Comparison of ENCODE assay signal across 15 cellular contexts in genomic region chr16:1154291-1154886, GRCh38. TPM values are rescaled to one million over a fixed set of nuclear protein-coding genes. Genes with fewer than 3 reads are reported as not detected.
DNase-seq lines count a peak whose midpoint lies in the region; ATAC-seq and TF ChIP-seq lines count a peak whose summit lies in the region.
"Had no signal": no experiment of that assay in that cellular context is flagged by ENCODE, and none has a peak within 500 bp of the region (broad histone marks: within the 10 kb centered on the region; RNA-seq: fewer than 3 reads in every experiment).

No MANE protein-coding gene starts in this region.

- intact Hi-C loops in upper lobe of right lung (cut with DNase I): no loop called here

- ATAC-seq in activated naive CD8-positive, alpha-beta T cell treated with anti-CD3 and anti-CD28 coated beads, Interleukin-2, amount 50 U/mL, for 24 hours: no peak
- ATAC-seq in upper lobe of right lung (no peak), GM19452 (IDR thresholded peaks at IDR 0.05; ENCODE audit: unreplicated experiment) (no peak)
- ATAC-seq: K562 had no signal

- H3K27ac ChIP-seq in esophagus (ENCODE audit: low read depth in 2 of 2, low read length in 1 of 2) (peak overlapping the region; percentile 74 to 79), muscle layer of duodenum (ENCODE audit: low read length) (peak overlapping the region; percentile 31), upper lobe of right lung (peak overlapping the region; percentile 24)

- no peaks in the 10 kb centered on the region for H3K36me3 Mint-ChIP-seq in activated naive CD8-positive, alpha-beta T cell
- H3K36me3 Mint-ChIP-seq in activated naive CD8-positive, alpha-beta T cell treated with anti-CD3 and anti-CD28 coated beads, Interleukin-2, amount 50 U/mL, for 24 hours (ENCODE audit: low read depth): no peaks in the 10 kb centered on the region

- H3K36me3 ChIP-seq in esophagus (ENCODE audit: control insufficient read depth in 2 of 2, insufficient read depth in 2 of 2, low read length in 1 of 2) (no peaks in the 10 kb centered on the region), muscle layer of duodenum (ENCODE audit: control insufficient read depth in 1 of 2, insufficient read depth in 2 of 2, low read length in 2 of 2) (no peaks in the 10 kb centered on the region), upper lobe of right lung (no peaks in the 10 kb centered on the region)

- H3K9me3 ChIP-seq in esophagus (ENCODE audit: control insufficient read depth in 2 of 2, insufficient read depth in 1 of 2, low read depth in 1 of 2, low read length in 1 of 2) (peaks cover 0 to 6% of the 10 kb centered on the region in 2 donors), muscle layer of duodenum (ENCODE audit: control insufficient read depth in 1 of 2, low read length in 2 of 2) (no peaks in the 10 kb centered on the region), upper lobe of right lung (no peaks in the 10 kb centered on the region)

- peaks cover 0 to 26% of the 10 kb centered on the region in 2 donors for H3K27me3 ChIP-seq in esophagus (ENCODE audit: control insufficient read depth in 1 of 2, insufficient read depth in 2 of 2, low read length in 2 of 2)
- H3K27me3 ChIP-seq in muscle layer of duodenum (ENCODE audit: low read depth, low read length): peaks cover 7% of the 10 kb centered on the region
- H3K27me3 ChIP-seq in upper lobe of right lung: peaks cover 53% of the 10 kb centered on the region

- H3K4me3 ChIP-seq in esophagus (ENCODE audit: low read depth in 1 of 2, low read length in 2 of 2) (peak overlapping the region; percentile 23 to 40), muscle layer of duodenum (ENCODE audit: low read depth in 1 of 2, low read length in 2 of 2) (peak overlapping the region; percentile 16 to 61), upper lobe of right lung (peak overlapping the region; percentile 19)
- H3K4me3 ChIP-seq: K562 had no signal

- H3K4me3 Mint-ChIP-seq in activated naive CD8-positive, alpha-beta T cell: peak overlapping the region; percentile 53
- no peak overlapping the region for H3K4me3 Mint-ChIP-seq in activated naive CD8-positive, alpha-beta T cell treated with anti-CD3 and anti-CD28 coated beads, Interleukin-2, amount 50 U/mL, for 24 hours

- TF ChIP-seq CTCF in upper lobe of right lung (IDR thresholded peaks at IDR 0.05): no peak

- DNase-seq in activated naive CD8-positive, alpha-beta T cell treated with anti-CD3 and anti-CD28 coated beads, Interleukin-2, amount 50 U/mL, for 24 hours: no peak
- no peak for DNase-seq in upper lobe of right lung
- DNase-seq in superior temporal gyrus (ENCODE audit: extremely low spot score): no peak
- DNase-seq in NCI-H82 (lab: John Stamatoyannopoulos, UW): no peak
- DNase-seq: effector memory CD4-positive, alpha-beta T cell; stimulated activated CD4-positive, alpha-beta T cell treated with anti-CD3 and anti-CD28 coated beads, Interleukin-4, amount 100 ng/mL, for 24 hours; T-helper 2 cell had no signal

- peaks cover 3% of the 10 kb centered on the region for H3K27me3 Mint-ChIP-seq in activated naive CD8-positive, alpha-beta T cell
- peaks cover 11% of the 10 kb centered on the region for H3K27me3 Mint-ChIP-seq in activated naive CD8-positive, alpha-beta T cell treated with anti-CD3 and anti-CD28 coated beads, Interleukin-2, amount 50 U/mL, for 24 hours

- H3K9me3 Mint-ChIP-seq in activated naive CD8-positive, alpha-beta T cell (ENCODE audit: low read depth): no peaks in the 10 kb centered on the region
- H3K9me3 Mint-ChIP-seq in activated naive CD8-positive, alpha-beta T cell treated with anti-CD3 and anti-CD28 coated beads, Interleukin-2, amount 50 U/mL, for 24 hours: no peaks in the 10 kb centered on the region

- H3K4me1 Mint-ChIP-seq in activated naive CD8-positive, alpha-beta T cell (ENCODE audit: low read depth): peaks cover 2% of the 10 kb centered on the region
- H3K4me1 Mint-ChIP-seq in activated naive CD8-positive, alpha-beta T cell treated with anti-CD3 and anti-CD28 coated beads, Interleukin-2, amount 50 U/mL, for 24 hours: no peaks in the 10 kb centered on the region

- H3K27ac Mint-ChIP-seq in activated naive CD8-positive, alpha-beta T cell: no peak overlapping the region
- H3K27ac Mint-ChIP-seq in activated naive CD8-positive, alpha-beta T cell treated with anti-CD3 and anti-CD28 coated beads, Interleukin-2, amount 50 U/mL, for 24 hours: no peak overlapping the region

- 21 to 24% methylated on average over 30 to 31 of the region's 31 CpGs for WGBS in esophagus, 2 donors

- H3K4me1 ChIP-seq in esophagus (ENCODE audit: control insufficient read depth in 2 of 2, insufficient read depth in 2 of 2, low read length in 1 of 2) (peaks cover 3 to 5% of the 10 kb centered on the region in 2 donors), muscle layer of duodenum (ENCODE audit: control insufficient read depth in 1 of 2, insufficient read depth in 2 of 2, low read length in 2 of 2) (peaks cover 0 to 48% of the 10 kb centered on the region in 2 donors), upper lobe of right lung (no peaks in the 10 kb centered on the region)

RNA-seq across cellular contexts. Expression of gene CACNA1H, which starts 1.5 kb away (rescaled TPM):
- polyA plus RNA-seq in esophagus: 1 to 10 TPM; 6.4 to 6.5 TPM
- total RNA-seq in upper lobe of right lung: 10.9 TPM

RNA-seq across cellular contexts. Expression of gene C1QTNF8, which starts 58.3 kb away (rescaled TPM):
- polyA plus RNA-seq in esophagus: not detected
- total RNA-seq in upper lobe of right lung: not detected
- total RNA-seq: K562, lung microvascular endothelial cell, NCI-H460, ureter had no signal
- polyA plus RNA-seq: K562 had no signal

Comparison
In these comparisons a context has a peak if more than half of its experiments do, and no peak if none do; other contexts are left out.
1. H3K27ac ChIP-seq: peak in every context shown above with its lines; median percentile 76 in esophagus; 31 in muscle layer of duodenum; 24 in upper lobe of right lung.